Comparison of ENCODE assay signal across 19 cellular contexts in genomic region chr11:1942541-1943260, GRCh38. TPM values are rescaled to one million over a fixed set of nuclear protein-coding genes. Genes with fewer than 3 reads are reported as not detected.
DNase-seq lines count a peak whose midpoint lies in the region; ATAC-seq, FAIRE-seq and TF ChIP-seq lines count a peak whose summit lies in the region.
"Had no signal": no experiment of that assay in that cellular context is flagged by ENCODE, and none has a peak within 500 bp of the region (broad histone marks: within the 10 kb centered on the region; RNA-seq: fewer than 3 reads in every experiment).

No MANE protein-coding gene starts in this region.

- H3K4me3 Mint-ChIP-seq in brain (peak overlapping the region in 3 of 5 experiments; percentile 12 to 70 (median 58)), nephron progenitor cell (no peak overlapping the region)
- no peak overlapping the region for H3K4me3 Mint-ChIP-seq in stimulated activated naive B cell treated with anti-CD40 and anti-IgM and Interleukin-4, amounts not matched to agents 10 μg/mL and 1 μg/mL and 100 μg/mL, for 72 hours
- H3K4me3 Mint-ChIP-seq: activated naive CD8-positive, alpha-beta T cell; naive thymus-derived CD8-positive, alpha-beta T cell; T-helper 1 cell treated with Interleukin-12 subunit alpha and Interleukin-12 subunit beta and Interleukin-4 antibody, amounts not matched to agents 30 μg/mL and 1 μg/mL, for 36 hours had no signal

- no peaks in the 10 kb centered on the region for H3K9me3 ChIP-seq in right lobe of liver
- no peaks in the 10 kb centered on the region for H3K9me3 ChIP-seq in HepG2 (ENCODE audit: low read length)

- ATAC-seq in right lobe of liver (no peak), HepG2 (no peak)
- no peak for ATAC-seq in stimulated activated naive B cell treated with anti-CD40 and anti-IgM and Interleukin-4, amounts not matched to agents 10 μg/mL and 1 μg/mL and 100 μg/mL, for 72 hours (replicated peaks)
- ATAC-seq: esophagus mucosa; naive thymus-derived CD8-positive, alpha-beta T cell had no signal

- H3K4me1 Mint-ChIP-seq in brain (peaks cover 36% of the 10 kb centered on the region), nephron progenitor cell (peaks cover 53% of the 10 kb centered on the region)
- peaks cover 4 to 7% of the 10 kb centered on the region in 2 donors for H3K4me1 Mint-ChIP-seq in stimulated activated naive B cell treated with anti-CD40 and anti-IgM and Interleukin-4, amounts not matched to agents 10 μg/mL and 1 μg/mL and 100 μg/mL, for 72 hours

- H3K27ac ChIP-seq in right lobe of liver = no peak overlapping the region
- H3K27ac ChIP-seq in HepG2 (ENCODE audit: extremely low read length, insufficient read depth, low read length) = no peak overlapping the region
- H3K27ac ChIP-seq: WERI-Rb-1 had no signal

- H3K27ac Mint-ChIP-seq in brain = peak overlapping the region in 4 of 5 experiments; percentile 81 to 93 (median 86)
- H3K27ac Mint-ChIP-seq in nephron progenitor cell = peak overlapping the region; percentile 16
- no peak overlapping the region for H3K27ac Mint-ChIP-seq in stimulated activated naive B cell treated with anti-CD40 and anti-IgM and Interleukin-4, amounts not matched to agents 10 μg/mL and 1 μg/mL and 100 μg/mL, for 72 hours
- H3K27ac Mint-ChIP-seq: activated naive CD8-positive, alpha-beta T cell; T-helper 1 cell treated with Interleukin-12 subunit alpha and Interleukin-12 subunit beta and Interleukin-4 antibody, amounts not matched to agents 30 μg/mL and 1 μg/mL, for 36 hours had no signal

- no peaks in the 10 kb centered on the region for H3K27me3 Mint-ChIP-seq in brain
- peaks cover 3% of the 10 kb centered on the region for H3K27me3 Mint-ChIP-seq in nephron progenitor cell (ENCODE audit: low read depth, poor library complexity)
- H3K27me3 Mint-ChIP-seq in stimulated activated naive B cell treated with anti-CD40 and anti-IgM and Interleukin-4, amounts not matched to agents 10 μg/mL and 1 μg/mL and 100 μg/mL, for 72 hours = peaks cover 6 to 7% of the 10 kb centered on the region in 2 donors
- H3K27me3 Mint-ChIP-seq: activated naive CD8-positive, alpha-beta T cell had no signal

- H3K4me1 ChIP-seq in right lobe of liver (no peaks in the 10 kb centered on the region), HepG2 (ENCODE audit: insufficient read depth, low read length) (peaks cover 7% of the 10 kb centered on the region; the same call in 1 of the 2 replicates)

- no peak overlapping the region for H2AFZ ChIP-seq in HepG2 (ENCODE audit: low read length)

- 78% methylated on average over 4 of the region's 10 CpGs for WGBS in right lobe of liver (ENCODE audit: insufficient coverage, low coverage, low lambda C conversion rate, missing lambda C conversion rate)
- WGBS in HepG2 (ENCODE audit: low lambda C conversion rate) = 60% methylated on average over 7 of the region's 10 CpGs

- CTCF ChIA-PET in HepG2 (lab: Yijun Ruan, JAX; ENCODE audit: low intra/inter-chr PET ratio, low total read pairs) = no interaction called here

- DNase-seq in right lobe of liver = peak; percentile 11 to 46 (median 32)
- no peak for DNase-seq in HepG2 (ENCODE audit: low spot score)
- peak; percentile 2 for DNase-seq in nephron progenitor cell
- no peak for DNase-seq in stimulated activated CD4-positive, alpha-beta T cell treated with anti-CD3 and anti-CD28 coated beads, Interleukin-15, amount 100 ng/mL, for 24 hours
- no peak for DNase-seq in G401 (ENCODE audit: low spot score)
- no peak for DNase-seq in stimulated activated naive B cell treated with anti-CD40 and anti-IgM and Interleukin-4, amounts not matched to agents 10 μg/mL and 1 μg/mL and 100 μg/mL, for 72 hours
- DNase-seq: Calu3; mammary epithelial cell; NCI-H1694; NK-92 treated with Interleukin-12 subunit alpha and Interleukin-12 subunit beta, amount 100 ng/mL, for 24 hours had no signal

- peaks cover 0 to 7% (median 0%) of the 10 kb centered on the region in 5 experiments for H3K9me3 Mint-ChIP-seq in brain
- no peaks in the 10 kb centered on the region for H3K9me3 Mint-ChIP-seq in nephron progenitor cell
- H3K9me3 Mint-ChIP-seq in stimulated activated naive B cell treated with anti-CD40 and anti-IgM and Interleukin-4, amounts not matched to agents 10 μg/mL and 1 μg/mL and 100 μg/mL, for 72 hours = no peaks in the 10 kb centered on the region
- H3K9me3 Mint-ChIP-seq: naive thymus-derived CD8-positive, alpha-beta T cell; T-helper 1 cell treated with Interleukin-12 subunit alpha and Interleukin-12 subunit beta and Interleukin-4 antibody, amounts not matched to agents 30 μg/mL and 1 μg/mL, for 36 hours had no signal

- H3K36me3 Mint-ChIP-seq in brain (no peaks in the 10 kb centered on the region), nephron progenitor cell (ENCODE audit: low read depth) (no peaks in the 10 kb centered on the region)
- no peaks in the 10 kb centered on the region for H3K36me3 Mint-ChIP-seq in stimulated activated naive B cell treated with anti-CD40 and anti-IgM and Interleukin-4, amounts not matched to agents 10 μg/mL and 1 μg/mL and 100 μg/mL, for 72 hours
- H3K36me3 Mint-ChIP-seq: activated naive CD8-positive, alpha-beta T cell; naive thymus-derived CD8-positive, alpha-beta T cell had no signal

- TF ChIP-seq RAD21 in HepG2 (CRISPR knock-in tag; IDR thresholded peaks at IDR 0.05) = no peak

- H3K79me2 ChIP-seq in HepG2 (ENCODE audit: insufficient read depth, low read length) = no peaks in the 10 kb centered on the region

- TF ChIP-seq CTCF in right lobe of liver (IDR thresholded peaks at IDR 0.05) (no peak), HepG2 (CRISPR knock-in tag; IDR thresholded peaks at IDR 0.05) (no peak), brain (conservative IDR thresholded peaks at IDR 0.05) (no peak), nephron progenitor cell (IDR thresholded peaks at IDR 0.05) (no peak)

- no peaks in the 10 kb centered on the region for H3K27me3 ChIP-seq in right lobe of liver
- H3K27me3 ChIP-seq in HepG2 (ENCODE audit: control insufficient read depth in 1 of 2, insufficient read depth in 2 of 2, low read length in 2 of 2) = peaks cover 4 to 28% of the 10 kb centered on the region in 2 experiments; a peak in 3 of 5 replicates

- no peak for TF ChIP-seq EP300 in HepG2 (IDR thresholded peaks at IDR 0.05; ENCODE audit: low read depth in 2 of 2, low read length in 2 of 2)
- no peak for TF ChIP-seq EP300 in HepG2 (CRISPR knock-in tag; IDR thresholded peaks at IDR 0.05; ENCODE audit: borderline replicate concordance)

- no peaks in the 10 kb centered on the region for H4K20me1 ChIP-seq in HepG2 (ENCODE audit: insufficient read depth, low read length)

- in situ Hi-C loops in HepG2 (cut with HindIII; ENCODE audit: extremely low pct_ligation_motif_present, low pct_unique_long_range_greater_than_20kb) = no loop called here
- in situ Hi-C loops in G401 (cut with HindIII; ENCODE audit: low sequenced_read_pairs) = no loop called here

- TF ChIP-seq POLR2A in right lobe of liver (IDR thresholded peaks at IDR 0.05) (no peak), HepG2 (IDR thresholded peaks at IDR 0.05; ENCODE audit: insufficient read depth in 1 of 2, low read depth in 2 of 2, low read length in 2 of 2) (no peak)

- no TSS peak for BruUV-seq in HepG2 (replicated peaks; lab: Mats Ljungman, UMichigan)

- H3K4me3 ChIP-seq in right lobe of liver (no peak overlapping the region), HepG2 (replicated peaks in 1 of 3; ENCODE audit: insufficient read depth in 1 of 3, low read depth in 2 of 3, low read length in 3 of 3) (no peak overlapping the region)

- intact Hi-C loops in right lobe of liver (cut with DNase I) (loop anchor here (5.0 to 10.0 kb wide), 2 partner anchors 45 to 48 kb away; partner anchors contain the start of gene PRR33 (in 1 of the 2)), HepG2 (cut with micrococcal nuclease; ENCODE audit: unreplicated experiment) (no loop called here)

- no peak overlapping the region for H3K9ac ChIP-seq in HepG2 (ENCODE audit: insufficient read depth, low read depth, low read length)

- POLR2A ChIA-PET in HepG2 (lab: Yijun Ruan, JAX) = no interaction called here

- H3K36me3 ChIP-seq in right lobe of liver = no peaks in the 10 kb centered on the region
- H3K36me3 ChIP-seq in HepG2 (replicated peaks in 1 of 2; ENCODE audit: control insufficient read depth in 1 of 2, insufficient read depth in 2 of 2, low read length in 2 of 2) = no peaks in the 10 kb centered on the region
- H3K36me3 ChIP-seq: WERI-Rb-1 had no signal

- H3K4me2 ChIP-seq in HepG2 (ENCODE audit: low read depth, low read length) = no peak overlapping the region

- no peak for FAIRE-seq in HepG2 (lab: Jason Lieb, UNC)

RNA-seq across cellular contexts. Expression of gene MRPL23, which starts 4.4 kb away (rescaled TPM):
- total RNA-seq in right lobe of liver (100 to 1,000 TPM in 1 of 6 experiments, 10 to 100 TPM in 5; 23.1 to 121 (median 36.4) TPM), HepG2 (2016; rRNA removed; fragmentation: Illumina TruSeq; extraction: Trizol) (123 and 126 TPM in 2 replicates)
- 53.4 and 58.2 TPM in 2 replicates for total RNA-seq in HepG2 (2016; cell fraction: cytosol; rRNA removed; fragmentation: Illumina TruSeq; extraction: Trizol; ENCODE audit: low read depth)
- total RNA-seq in HepG2 (2016; cell fraction: insoluble cytoplasmic fraction; rRNA removed; fragmentation: Illumina TruSeq; extraction: Trizol) = 128 and 132 TPM in 2 replicates
- total RNA-seq in HepG2 (2016; cell fraction: membrane; rRNA removed; fragmentation: Illumina TruSeq; extraction: Trizol) = 80.8 and 94.7 TPM in 2 replicates
- 49.8 and 57.3 TPM in 2 replicates for total RNA-seq in HepG2 (2016; cell fraction: nucleus; rRNA removed; fragmentation: Illumina TruSeq; extraction: Trizol)
- polyA plus RNA-seq in HepG2 (2011; rRNA removed) (63.1 and 67.8 TPM in 2 replicates), brain (ENCODE audit: insufficient read depth, low read depth, low replicate concordance) (66.2 TPM)
- 127 and 181 TPM in 2 replicates for polyA plus RNA-seq in HepG2 (2011; cell fraction: cytosol; rRNA removed)
- 73.2 and 99.6 TPM in 2 replicates for polyA plus RNA-seq in HepG2 (2011; cell fraction: nucleus; rRNA removed)
- polyA plus RNA-seq in HepG2 (2012) = 44.3 and 57.8 TPM in 2 replicates
- polyA plus RNA-seq in HepG2 (2016; cell fraction: cytosol; fragmentation: Illumina TruSeq; extraction: Trizol; ENCODE audit: low read depth) = 59.4 and 69.4 TPM in 2 replicates
- polyA plus RNA-seq in HepG2 (2016; cell fraction: insoluble cytoplasmic fraction; fragmentation: Illumina TruSeq; extraction: Trizol; ENCODE audit: low read depth) = 137 TPM in 2 replicates
- polyA plus RNA-seq in HepG2 (2016; cell fraction: membrane; fragmentation: Illumina TruSeq; extraction: Trizol; ENCODE audit: low read depth) = 70.9 and 88.2 TPM in 2 replicates
- 88.0 and 95.8 TPM in 2 replicates for polyA plus RNA-seq in HepG2 (2016; cell fraction: nucleus; fragmentation: Illumina TruSeq; extraction: Trizol; ENCODE audit: insufficient read depth, low read depth)
- 35.5 and 42.4 TPM in 2 replicates for polyA minus RNA-seq in HepG2 (2011; rRNA and poly(A)+ RNA removed; ENCODE audit: low replicate concordance)
- 25.7 and 31.7 TPM in 2 replicates for polyA minus RNA-seq in HepG2 (2011; cell fraction: cytosol; rRNA and poly(A)+ RNA removed)
- 29.7 and 35.8 TPM in 2 replicates for polyA minus RNA-seq in HepG2 (2011; cell fraction: nucleus; rRNA and poly(A)+ RNA removed)
- 250 and 320 TPM in 2 replicates for total RNA-seq in G401 (2014; rRNA removed; shearing (Covaris generic))

RNA-seq across cellular contexts. Expression of gene TNNT3, which starts 23.2 kb away (rescaled TPM):
- 1 to 10 TPM in 1 of 6 experiments, under 1 TPM in 1, not detected in 4; 0.44 to 2.2 TPM for total RNA-seq in right lobe of liver
- total RNA-seq in HepG2 (2016; rRNA removed; fragmentation: Illumina TruSeq; extraction: Trizol) = not detected in 2 replicates
- not detected in 2 replicates for total RNA-seq in HepG2 (2016; cell fraction: cytosol; rRNA removed; fragmentation: Illumina TruSeq; extraction: Trizol; ENCODE audit: low read depth)
- not detected in 2 replicates for total RNA-seq in HepG2 (2016; cell fraction: insoluble cytoplasmic fraction; rRNA removed; fragmentation: Illumina TruSeq; extraction: Trizol)
- not detected in 2 replicates for total RNA-seq in HepG2 (2016; cell fraction: membrane; rRNA removed; fragmentation: Illumina TruSeq; extraction: Trizol)
- not detected in 2 replicates for total RNA-seq in HepG2 (2016; cell fraction: nucleus; rRNA removed; fragmentation: Illumina TruSeq; extraction: Trizol)
- not detected in 2 replicates for polyA plus RNA-seq in HepG2 (2011; rRNA removed)
- not detected in 2 replicates for polyA plus RNA-seq in HepG2 (2011; cell fraction: cytosol; rRNA removed)
- polyA plus RNA-seq in HepG2 (2011; cell fraction: nucleus; rRNA removed) = not detected in 2 replicates
- polyA plus RNA-seq in HepG2 (2012) = not detected in 2 replicates
- polyA plus RNA-seq in HepG2 (2016; cell fraction: cytosol; fragmentation: Illumina TruSeq; extraction: Trizol; ENCODE audit: low read depth) = not detected in 2 replicates
- not detected in 2 replicates for polyA plus RNA-seq in HepG2 (2016; cell fraction: insoluble cytoplasmic fraction; fragmentation: Illumina TruSeq; extraction: Trizol; ENCODE audit: low read depth)
- polyA plus RNA-seq in HepG2 (2016; cell fraction: membrane; fragmentation: Illumina TruSeq; extraction: Trizol; ENCODE audit: low read depth) = not detected in 2 replicates
- not detected in 2 replicates for polyA plus RNA-seq in HepG2 (2016; cell fraction: nucleus; fragmentation: Illumina TruSeq; extraction: Trizol; ENCODE audit: insufficient read depth, low read depth)
- not detected in 2 replicates for polyA minus RNA-seq in HepG2 (2011; rRNA and poly(A)+ RNA removed; ENCODE audit: low replicate concordance)
- not detected in 2 replicates for polyA minus RNA-seq in HepG2 (2011; cell fraction: cytosol; rRNA and poly(A)+ RNA removed)
- not detected in 2 replicates for polyA minus RNA-seq in HepG2 (2011; cell fraction: nucleus; rRNA and poly(A)+ RNA removed)
- polyA plus RNA-seq in brain (ENCODE audit: insufficient read depth, low read depth, low replicate concordance) = 0.58 TPM
- total RNA-seq in G401 (2014; rRNA removed; shearing (Covaris generic)) = not detected in 2 replicates
- total RNA-seq: bronchial epithelial cell, Calu3, mammary epithelial cell, MCF 10A, renal cortical epithelial cell had no signal
- polyA plus RNA-seq: mammary epithelial cell had no signal

RNA-seq across cellular contexts. Expression of gene PRR33, which starts 51.0 kb away (rescaled TPM):
- total RNA-seq in right lobe of liver = not detected
- not detected in 2 replicates for total RNA-seq in HepG2 (2016; rRNA removed; fragmentation: Illumina TruSeq; extraction: Trizol)
- not detected in 2 replicates for total RNA-seq in HepG2 (2016; cell fraction: cytosol; rRNA removed; fragmentation: Illumina TruSeq; extraction: Trizol; ENCODE audit: low read depth)
- total RNA-seq in HepG2 (2016; cell fraction: insoluble cytoplasmic fraction; rRNA removed; fragmentation: Illumina TruSeq; extraction: Trizol) = not detected in 2 replicates
- not detected in 2 replicates for total RNA-seq in HepG2 (2016; cell fraction: membrane; rRNA removed; fragmentation: Illumina TruSeq; extraction: Trizol)
- total RNA-seq in HepG2 (2016; cell fraction: nucleus; rRNA removed; fragmentation: Illumina TruSeq; extraction: Trizol) = not detected in 2 replicates
- not detected in 2 replicates for polyA plus RNA-seq in HepG2 (2011; rRNA removed)
- not detected in 2 replicates for polyA plus RNA-seq in HepG2 (2011; cell fraction: cytosol; rRNA removed)
- not detected in 2 replicates for polyA plus RNA-seq in HepG2 (2011; cell fraction: nucleus; rRNA removed)
- polyA plus RNA-seq in HepG2 (2012) = 0.05 TPM in 1 of 2 replicates, not detected in the other
- not detected in 2 replicates for polyA plus RNA-seq in HepG2 (2016; cell fraction: cytosol; fragmentation: Illumina TruSeq; extraction: Trizol; ENCODE audit: low read depth)
- not detected in 2 replicates for polyA plus RNA-seq in HepG2 (2016; cell fraction: insoluble cytoplasmic fraction; fragmentation: Illumina TruSeq; extraction: Trizol; ENCODE audit: low read depth)
- polyA plus RNA-seq in HepG2 (2016; cell fraction: membrane; fragmentation: Illumina TruSeq; extraction: Trizol; ENCODE audit: low read depth) = not detected in 2 replicates
- not detected in 2 replicates for polyA plus RNA-seq in HepG2 (2016; cell fraction: nucleus; fragmentation: Illumina TruSeq; extraction: Trizol; ENCODE audit: insufficient read depth, low read depth)
- polyA minus RNA-seq in HepG2 (2011; rRNA and poly(A)+ RNA removed; ENCODE audit: low replicate concordance) = not detected in 2 replicates
- polyA minus RNA-seq in HepG2 (2011; cell fraction: cytosol; rRNA and poly(A)+ RNA removed) = not detected in 2 replicates
- polyA minus RNA-seq in HepG2 (2011; cell fraction: nucleus; rRNA and poly(A)+ RNA removed) = not detected in 2 replicates
- polyA plus RNA-seq in brain (ENCODE audit: insufficient read depth, low read depth, low replicate concordance) = not detected
- total RNA-seq in G401 (2014; rRNA removed; shearing (Covaris generic)) = not detected in 2 replicates
- total RNA-seq: bronchial epithelial cell; Calu3; esophagus mucosa; mammary epithelial cell; MCF 10A; naive thymus-derived CD8-positive, alpha-beta T cell; renal cortical epithelial cell had no signal
- polyA plus RNA-seq: mammary epithelial cell had no signal

RNA-seq across cellular contexts. Expression of gene H19, which starts 54.9 kb away (rescaled TPM):
- total RNA-seq in right lobe of liver = 100 to 1,000 TPM; 143 to 898 (median 229) TPM
- total RNA-seq in HepG2 (2016; rRNA removed; fragmentation: Illumina TruSeq; extraction: Trizol) = 0.46 and 1.2 TPM in 2 replicates
- total RNA-seq in HepG2 (2016; cell fraction: cytosol; rRNA removed; fragmentation: Illumina TruSeq; extraction: Trizol; ENCODE audit: low read depth) = 0.97 and 3.2 TPM in 2 replicates
- total RNA-seq in HepG2 (2016; cell fraction: insoluble cytoplasmic fraction; rRNA removed; fragmentation: Illumina TruSeq; extraction: Trizol) = 0.28 and 0.67 TPM in 2 replicates
- 4.8 and 6.5 TPM in 2 replicates for total RNA-seq in HepG2 (2016; cell fraction: membrane; rRNA removed; fragmentation: Illumina TruSeq; extraction: Trizol)
- total RNA-seq in HepG2 (2016; cell fraction: nucleus; rRNA removed; fragmentation: Illumina TruSeq; extraction: Trizol) = 0.68 and 0.78 TPM in 2 replicates
- 1.3 and 2.4 TPM in 2 replicates for polyA plus RNA-seq in HepG2 (2011; rRNA removed)
- 1.2 and 3.3 TPM in 2 replicates for polyA plus RNA-seq in HepG2 (2011; cell fraction: cytosol; rRNA removed)
- polyA plus RNA-seq in HepG2 (2011; cell fraction: nucleus; rRNA removed) = 0.69 and 2.4 TPM in 2 replicates
- 1.4 and 2.8 TPM in 2 replicates for polyA plus RNA-seq in HepG2 (2012)
- polyA plus RNA-seq in HepG2 (2016; cell fraction: cytosol; fragmentation: Illumina TruSeq; extraction: Trizol; ENCODE audit: low read depth) = 0.83 and 1.4 TPM in 2 replicates
- polyA plus RNA-seq in HepG2 (2016; cell fraction: insoluble cytoplasmic fraction; fragmentation: Illumina TruSeq; extraction: Trizol; ENCODE audit: low read depth) = 0.25 and 0.33 TPM in 2 replicates
- polyA plus RNA-seq in HepG2 (2016; cell fraction: membrane; fragmentation: Illumina TruSeq; extraction: Trizol; ENCODE audit: low read depth) = 1.6 TPM in 2 replicates
- polyA plus RNA-seq in HepG2 (2016; cell fraction: nucleus; fragmentation: Illumina TruSeq; extraction: Trizol; ENCODE audit: insufficient read depth, low read depth) = 0.33 and 1.00 TPM in 2 replicates
- polyA minus RNA-seq in HepG2 (2011; rRNA and poly(A)+ RNA removed; ENCODE audit: low replicate concordance) = 4.0 and 21.5 TPM in 2 replicates
- 1.2 and 2.3 TPM in 2 replicates for polyA minus RNA-seq in HepG2 (2011; cell fraction: cytosol; rRNA and poly(A)+ RNA removed)
- polyA minus RNA-seq in HepG2 (2011; cell fraction: nucleus; rRNA and poly(A)+ RNA removed) = 0.62 and 1.0 TPM in 2 replicates
- polyA plus RNA-seq in brain (ENCODE audit: insufficient read depth, low read depth, low replicate concordance) = 11.2 TPM
- total RNA-seq in G401 (2014; rRNA removed; shearing (Covaris generic)) = 17.0 and 19.9 TPM in 2 replicates
- total RNA-seq: naive thymus-derived CD8-positive, alpha-beta T cell had no signal
- polyA plus RNA-seq: naive thymus-derived CD8-positive, alpha-beta T cell had no signal

Comparison
In these comparisons a context has a peak if more than half of its experiments do, and no peak if none do; other contexts are left out.
1. DNase-seq: peak in right lobe of liver (3 of 3) and nephron progenitor cell (single experiment); none in HepG2 (single experiment), stimulated activated CD4-positive, alpha-beta T cell treated with anti-CD3 and anti-CD28 coated beads, Interleukin-15, amount 100 ng/mL, for 24 hours (single experiment), G401 (single experiment) and stimulated activated naive B cell treated with anti-CD40 and anti-IgM and Interleukin-4, amounts not matched to agents 10 μg/mL and 1 μg/mL and 100 μg/mL, for 72 hours (single experiment).
2. H3K4me3 Mint-ChIP-seq: peak in brain (3 of 5); none in nephron progenitor cell (single experiment) and stimulated activated naive B cell treated with anti-CD40 and anti-IgM and Interleukin-4, amounts not matched to agents 10 μg/mL and 1 μg/mL and 100 μg/mL, for 72 hours (0 of 2).